ENCODE assay signal across 14 cellular contexts in the genomic region with DNA sequence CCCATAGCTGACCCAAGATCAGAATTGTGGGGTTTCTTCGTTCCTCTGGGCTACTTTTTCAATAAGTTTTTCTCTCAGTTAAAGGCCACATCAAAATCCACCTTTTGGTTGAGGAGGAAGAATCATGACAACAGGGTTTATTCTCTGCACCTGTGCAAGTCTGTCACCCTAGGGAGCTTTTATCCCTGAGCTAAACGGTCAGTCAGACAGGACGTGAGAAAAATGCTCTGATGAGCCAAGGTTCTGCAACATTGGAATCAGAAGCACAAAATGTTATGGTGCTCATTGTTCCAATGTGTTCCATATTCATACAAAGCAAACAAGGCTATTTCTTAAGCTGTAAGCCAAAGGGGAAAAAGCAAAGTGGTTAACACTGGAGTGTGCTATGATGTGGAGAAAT. TPM values are rescaled to one million over a fixed set of nuclear protein-coding genes. Genes with fewer than 3 reads are reported as not detected.
DNase-seq lines count a peak whose midpoint lies in the region; ATAC-seq and TF ChIP-seq lines count a peak whose summit lies in the region.
"Had no signal": no experiment of that assay in that cellular context is flagged by ENCODE, and none has a peak within 500 bp of the region (broad histone marks: within the 10 kb centered on the region; RNA-seq: fewer than 3 reads in every experiment).

No MANE protein-coding gene starts in this region.

- no peaks in the 10 kb centered on the region for H3K27me3 Mint-ChIP-seq in memory B cell

- no peak overlapping the region for H3K27ac Mint-ChIP-seq in memory B cell
- H3K27ac Mint-ChIP-seq: neural progenitor cell; T-helper 2 cell treated with Interferon-gamma antibody and Interleukin-4, amounts not matched to agents 5 μg/mL and 100 μg/mL, for 36 hours had no signal

- H3K36me3 Mint-ChIP-seq in memory B cell = no peaks in the 10 kb centered on the region
- H3K36me3 Mint-ChIP-seq: neural progenitor cell had no signal

- no peaks in the 10 kb centered on the region for H3K9me3 Mint-ChIP-seq in memory B cell
- H3K9me3 Mint-ChIP-seq: neural progenitor cell; T-helper 2 cell treated with Interferon-gamma antibody and Interleukin-4, amounts not matched to agents 5 μg/mL and 100 μg/mL, for 36 hours had no signal

- POLR2A ChIA-PET in A673 (lab: Charles Lee; ENCODE audit: low non-redundant PET) = no interaction called here

- TF ChIP-seq CTCF in omental fat pad (IDR thresholded peaks at IDR 0.05) (no peak), A673 (conservative IDR thresholded peaks at IDR 0.05; ENCODE audit: low read depth, low read length) (no peak)

- H3K4me3 Mint-ChIP-seq in memory B cell = peak overlapping the region; percentile 4
- H3K4me3 Mint-ChIP-seq: neural progenitor cell; T-helper 2 cell treated with Interferon-gamma antibody and Interleukin-4, amounts not matched to agents 5 μg/mL and 100 μg/mL, for 36 hours had no signal

- ATAC-seq in GM18909 (IDR thresholded peaks at IDR 0.05; ENCODE audit: poor library complexity, unreplicated experiment) = peak; percentile 50
- peak; percentile 31 for ATAC-seq in GM21723 (IDR thresholded peaks at IDR 0.05; ENCODE audit: unreplicated experiment)
- ATAC-seq in HG03108 (IDR thresholded peaks at IDR 0.05; ENCODE audit: unreplicated experiment) = peak; percentile 24
- no peak for ATAC-seq in memory B cell (ENCODE audit: low read depth)
- no peak for ATAC-seq in omental fat pad (ENCODE audit: low FRiP score)
- ATAC-seq: K562 had no signal

- H3K27ac ChIP-seq in A673 (ENCODE audit: low read depth, low read length, poor library complexity, severe bottlenecking) = no peak overlapping the region
- H3K27ac ChIP-seq: neural progenitor cell had no signal

- CTCF ChIA-PET in A673 (lab: Charles Lee) = no interaction called here

- H3K4me1 Mint-ChIP-seq in memory B cell = peaks cover 9% of the 10 kb centered on the region

- BruUV-seq in A673 (replicated peaks; lab: Mats Ljungman, UMichigan) = no TSS peak

- intact Hi-C loops in A673 (cut with micrococcal nuclease; ENCODE audit: unreplicated experiment) = no loop called here

- no peak overlapping the region for H3K4me3 ChIP-seq in A673 (ENCODE audit: low read depth, low read length, poor library complexity, severe bottlenecking)
- H3K4me3 ChIP-seq: K562, neural progenitor cell had no signal

- no peaks in the 10 kb centered on the region for H3K9me3 ChIP-seq in A673 (ENCODE audit: low read depth, low read length, poor library complexity, severe bottlenecking)

- DNase-seq in memory B cell (ENCODE audit: low spot score in 2 of 2) (no peak), cerebellar cortex (ENCODE audit: low spot score) (no peak), omental fat pad (ENCODE audit: low spot score) (no peak), A673 (ENCODE audit: low spot score) (no peak), NCI-H446 (lab: John Stamatoyannopoulos, UW) (no peak)
- DNase-seq: effector CD4-positive, alpha-beta T cell; HCEC 1CT; kidney glomerular epithelial cell had no signal

- H3K4me1 ChIP-seq in A673 (ENCODE audit: insufficient read depth, low read length, poor library complexity, severe bottlenecking) = no peaks in the 10 kb centered on the region
- H3K4me1 ChIP-seq: neural progenitor cell had no signal

- H3K27me3 ChIP-seq in A673 (replicated peaks; ENCODE audit: insufficient read depth, low read depth, low read length, poor library complexity) = peaks cover 1% of the 10 kb centered on the region
- H3K27me3 ChIP-seq: neural progenitor cell had no signal

- no peaks in the 10 kb centered on the region for H3K36me3 ChIP-seq in A673 (ENCODE audit: insufficient read depth, low read length, poor library complexity, severe bottlenecking)
- H3K36me3 ChIP-seq: neural progenitor cell had no signal

RNA-seq across cellular contexts. Expression of a gene that starts 7.4 kb away (rescaled TPM):
- total RNA-seq in omental fat pad (under 1 TPM in 2 of 4 donors, not detected in 2; 0.09 to 0.24 TPM), A673 (2021) (not detected in 2 replicates)
- total RNA-seq: K562 had no signal

RNA-seq across cellular contexts. Expression of a gene that starts 51.8 kb away (rescaled TPM):
- 10 to 100 TPM in 3 of 4 donors, 1 to 10 TPM in 1; 9.1 to 33.2 (median 22.6) TPM for total RNA-seq in omental fat pad
- 45.6 and 46.3 TPM in 2 replicates for total RNA-seq in A673 (2021)

RNA-seq across cellular contexts. Expression of a gene that starts 52.0 kb away (rescaled TPM):
- total RNA-seq in omental fat pad = 10 to 100 TPM; 11.2 to 19.7 (median 13.6) TPM
- total RNA-seq in A673 (2021) = 29.7 and 33.9 TPM in 2 replicates

Comparison
In these comparisons a context has a peak if more than half of its experiments do, and no peak if none do; other contexts are left out.
1. ATAC-seq: peak in GM18909 (single experiment), GM21723 (single experiment) and HG03108 (single experiment); none in memory B cell (single experiment) and omental fat pad (single experiment).